In the genomic region with DNA sequence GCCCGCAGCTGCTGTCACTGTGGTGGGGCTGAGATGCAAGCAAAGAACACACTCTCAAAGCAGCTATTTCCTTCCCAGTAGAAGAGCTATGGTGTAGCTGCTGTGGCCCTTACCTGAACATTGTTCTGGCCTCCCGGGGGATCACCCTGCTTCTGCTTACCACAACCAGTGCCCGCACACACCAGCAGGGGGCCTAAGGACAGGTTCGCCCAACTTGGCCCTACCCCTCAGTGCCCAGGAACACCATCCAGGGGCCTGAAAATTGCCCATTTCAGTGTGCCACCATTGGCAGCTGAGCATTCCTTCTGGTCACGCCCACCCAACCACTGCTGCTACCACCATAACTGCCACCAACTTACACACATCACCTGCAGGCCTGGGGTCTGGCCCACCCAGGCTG, we compare ENCODE assay signal across 3 cellular contexts.
TF ChIP-seq lines count a peak whose summit lies in the region.

No MANE protein-coding gene starts in this region.

TF ChIP-seq in SK-N-SH, 30 proteins besides CTCF, POLR2A, EP300 and RAD21:
- TF ChIP-seq EZH2phosphoT487 (IDR thresholded peaks at IDR 0.05; ENCODE audit: borderline replicate concordance, low read depth) = no peak
- no peak for TF ChIP-seq FOXJ3 (CRISPR knock-in tag; IDR thresholded peaks at IDR 0.05)
- TF ChIP-seq, protein P1, sequence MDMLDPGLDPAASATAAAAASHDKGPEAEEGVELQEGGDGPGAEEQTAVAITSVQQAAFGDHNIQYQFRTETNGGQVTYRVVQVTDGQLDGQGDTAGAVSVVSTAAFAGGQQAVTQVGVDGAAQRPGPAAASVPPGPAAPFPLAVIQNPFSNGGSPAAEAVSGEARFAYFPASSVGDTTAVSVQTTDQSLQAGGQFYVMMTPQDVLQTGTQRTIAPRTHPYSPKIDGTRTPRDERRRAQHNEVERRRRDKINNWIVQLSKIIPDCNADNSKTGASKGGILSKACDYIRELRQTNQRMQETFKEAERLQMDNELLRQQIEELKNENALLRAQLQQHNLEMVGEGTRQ (IDR thresholded peaks at IDR 0.05; ENCODE audit: borderline replicate concordance, low read depth, low read length) = no peak
- no peak for TF ChIP-seq TCF12 (IDR thresholded peaks at IDR 0.05)
- TF ChIP-seq REST (IDR thresholded peaks at IDR 0.05; ENCODE audit: low read depth, low read length) = no peak
TF ChIP-seq in SK-N-SH: peak in this region for 0.

TF ChIP-seq in SK-N-SH treated with all-trans-retinoic acid at 6 μM for 48 hours, 23 proteins besides CTCF, POLR2A, EP300 and RAD21 (continues in another document):
- TF ChIP-seq, protein P2, sequence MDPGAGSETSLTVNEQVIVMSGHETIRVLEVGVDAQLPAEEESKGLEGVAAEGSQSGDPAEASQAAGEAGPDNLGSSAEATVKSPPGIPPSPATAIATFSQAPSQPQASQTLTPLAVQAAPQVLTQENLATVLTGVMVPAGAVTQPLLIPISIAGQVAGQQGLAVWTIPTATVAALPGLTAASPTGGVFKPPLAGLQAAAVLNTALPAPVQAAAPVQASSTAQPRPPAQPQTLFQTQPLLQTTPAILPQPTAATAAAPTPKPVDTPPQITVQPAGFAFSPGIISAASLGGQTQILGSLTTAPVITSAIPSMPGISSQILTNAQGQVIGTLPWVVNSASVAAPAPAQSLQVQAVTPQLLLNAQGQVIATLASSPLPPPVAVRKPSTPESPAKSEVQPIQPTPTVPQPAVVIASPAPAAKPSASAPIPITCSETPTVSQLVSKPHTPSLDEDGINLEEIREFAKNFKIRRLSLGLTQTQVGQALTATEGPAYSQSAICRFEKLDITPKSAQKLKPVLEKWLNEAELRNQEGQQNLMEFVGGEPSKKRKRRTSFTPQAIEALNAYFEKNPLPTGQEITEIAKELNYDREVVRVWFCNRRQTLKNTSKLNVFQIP (CRISPR knock-in tag; IDR thresholded peaks at IDR 0.05; ENCODE audit: borderline replicate concordance, low read depth) = no peak
- TF ChIP-seq TCF4 (CRISPR knock-in tag; IDR thresholded peaks at IDR 0.05; ENCODE audit: borderline replicate concordance) (no peak), CSDC2 (CRISPR knock-in tag; IDR thresholded peaks at IDR 0.05) (no peak), ZNF70 (CRISPR knock-in tag; IDR thresholded peaks at IDR 0.05) (no peak), PATZ1 (CRISPR knock-in tag; IDR thresholded peaks at IDR 0.05; ENCODE audit: borderline replicate concordance) (no peak), ZC3H10 (CRISPR knock-in tag; IDR thresholded peaks at IDR 0.05) (no peak), OSR1 (CRISPR knock-in tag; IDR thresholded peaks at IDR 0.05) (no peak), ISL1 (CRISPR knock-in tag; IDR thresholded peaks at IDR 0.05) (no peak), RARB (CRISPR knock-in tag; IDR thresholded peaks at IDR 0.05) (no peak), PPARA (CRISPR knock-in tag; IDR thresholded peaks at IDR 0.05; ENCODE audit: borderline replicate concordance) (no peak), ESRRG (CRISPR knock-in tag; IDR thresholded peaks at IDR 0.05) (no peak), GLIS3 (CRISPR knock-in tag; IDR thresholded peaks at IDR 0.05) (no peak), TOX (CRISPR knock-in tag; IDR thresholded peaks at IDR 0.05; ENCODE audit: borderline replicate concordance) (no peak), TSHZ2 (CRISPR knock-in tag; IDR thresholded peaks at IDR 0.05) (no peak), ZNF8 (CRISPR knock-in tag; IDR thresholded peaks at IDR 0.05) (no peak), ZFP3 (CRISPR knock-in tag; IDR thresholded peaks at IDR 0.05) (no peak), BACH2 (CRISPR knock-in tag; IDR thresholded peaks at IDR 0.05; ENCODE audit: borderline replicate concordance) (no peak)
- TF ChIP-seq, protein P3, sequence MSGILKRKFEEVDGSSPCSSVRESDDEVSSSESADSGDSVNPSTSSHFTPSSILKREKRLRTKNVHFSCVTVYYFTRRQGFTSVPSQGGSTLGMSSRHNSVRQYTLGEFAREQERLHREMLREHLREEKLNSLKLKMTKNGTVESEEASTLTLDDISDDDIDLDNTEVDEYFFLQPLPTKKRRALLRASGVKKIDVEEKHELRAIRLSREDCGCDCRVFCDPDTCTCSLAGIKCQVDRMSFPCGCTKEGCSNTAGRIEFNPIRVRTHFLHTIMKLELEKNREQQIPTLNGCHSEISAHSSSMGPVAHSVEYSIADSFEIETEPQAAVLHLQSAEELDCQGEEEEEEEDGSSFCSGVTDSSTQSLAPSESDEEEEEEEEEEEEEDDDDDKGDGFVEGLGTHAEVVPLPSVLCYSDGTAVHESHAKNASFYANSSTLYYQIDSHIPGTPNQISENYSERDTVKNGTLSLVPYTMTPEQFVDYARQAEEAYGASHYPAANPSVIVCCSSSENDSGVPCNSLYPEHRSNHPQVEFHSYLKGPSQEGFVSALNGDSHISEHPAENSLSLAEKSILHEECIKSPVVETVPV (CRISPR knock-in tag; IDR thresholded peaks at IDR 0.05) = no peak

TF ChIP-seq in HCT116, 20 proteins besides CTCF, POLR2A, EP300 and RAD21 (continued from another document):
- TF ChIP-seq ATF3 (IDR thresholded peaks at IDR 0.05) (no peak), ZFX (IDR thresholded peaks at IDR 0.05) (no peak), TCF7L2 (IDR thresholded peaks at IDR 0.05; ENCODE audit: borderline replicate concordance, extremely low read depth, insufficient read depth, insufficient read length) (no peak), EZH2phosphoT487 (IDR thresholded peaks at IDR 0.05; ENCODE audit: borderline replicate concordance) (no peak), SP1 (IDR thresholded peaks at IDR 0.05; ENCODE audit: low read depth) (no peak), EZH2 (IDR thresholded peaks at IDR 0.05) (no peak), ZNF274 (IDR thresholded peaks at IDR 0.05; ENCODE audit: low read depth, low read length) (no peak), YY1 (IDR thresholded peaks at IDR 0.05; ENCODE audit: extremely low read depth, insufficient replicate concordance, low read depth, low read length) (no peak), EGR1 (IDR thresholded peaks at IDR 0.05; ENCODE audit: low read depth) (no peak), MAX (IDR thresholded peaks at IDR 0.05) (no peak), FOSL1 (IDR thresholded peaks at IDR 0.05; ENCODE audit: low read depth) (no peak), JUND (IDR thresholded peaks at IDR 0.05) (no peak), POLR2AphosphoS5 (IDR thresholded peaks at IDR 0.05; ENCODE audit: low read depth, low read length) (no peak)
- TF ChIP-seq, protein P4, sequence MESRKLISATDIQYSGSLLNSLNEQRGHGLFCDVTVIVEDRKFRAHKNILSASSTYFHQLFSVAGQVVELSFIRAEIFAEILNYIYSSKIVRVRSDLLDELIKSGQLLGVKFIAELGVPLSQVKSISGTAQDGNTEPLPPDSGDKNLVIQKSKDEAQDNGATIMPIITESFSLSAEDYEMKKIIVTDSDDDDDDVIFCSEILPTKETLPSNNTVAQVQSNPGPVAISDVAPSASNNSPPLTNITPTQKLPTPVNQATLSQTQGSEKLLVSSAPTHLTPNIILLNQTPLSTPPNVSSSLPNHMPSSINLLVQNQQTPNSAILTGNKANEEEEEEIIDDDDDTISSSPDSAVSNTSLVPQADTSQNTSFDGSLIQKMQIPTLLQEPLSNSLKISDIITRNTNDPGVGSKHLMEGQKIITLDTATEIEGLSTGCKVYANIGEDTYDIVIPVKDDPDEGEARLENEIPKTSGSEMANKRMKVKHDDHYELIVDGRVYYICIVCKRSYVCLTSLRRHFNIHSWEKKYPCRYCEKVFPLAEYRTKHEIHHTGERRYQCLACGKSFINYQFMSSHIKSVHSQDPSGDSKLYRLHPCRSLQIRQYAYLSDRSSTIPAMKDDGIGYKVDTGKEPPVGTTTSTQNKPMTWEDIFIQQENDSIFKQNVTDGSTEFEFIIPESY (IDR thresholded peaks at IDR 0.05; ENCODE audit: extremely low read depth, insufficient replicate concordance, low read length) = no peak
